ENCODE assay signal across 23 cellular contexts in genomic region chr19:32997716-32998355, GRCh38. TPM values are rescaled to one million over a fixed set of nuclear protein-coding genes. Genes with fewer than 3 reads are reported as not detected.
"Had no signal": no experiment of that assay in that cellular context is flagged by ENCODE, and none has a peak within 500 bp of the region (broad histone marks: within the 10 kb centered on the region; RNA-seq: fewer than 3 reads in every experiment).

No MANE protein-coding gene starts in this region.

- ATAC-seq: activated naive CD4-positive, alpha-beta T cell treated with anti-CD3 and anti-CD28 coated beads, Interleukin-2, amount 50 U/mL, for 72 hours; effector memory CD8-positive, alpha-beta T cell; esophagus mucosa; left ventricle myocardium superior; sciatic nerve; stimulated activated memory B cell treated with anti-CD40 and anti-IgM and Interleukin-4, amounts not matched to agents 10 μg/mL and 1 μg/mL and 100 μg/mL, for 72 hours; T-cell; WTC11 had no signal

- H2AFZ ChIP-seq: parathyroid adenoma had no signal

- H3K9me3 ChIP-seq: breast epithelium, stomach, transverse colon, uterus had no signal

- H3K4me3 Mint-ChIP-seq: central memory CD8-positive, alpha-beta T cell; effector memory CD8-positive, alpha-beta T cell; nephron; stimulated activated memory B cell treated with anti-CD40 and anti-IgM and Interleukin-4, amounts not matched to agents 10 μg/mL and 1 μg/mL and 100 μg/mL, for 72 hours; T-cell; WTC11 had no signal

- H3K4me3 ChIP-seq: breast epithelium, dorsolateral prefrontal cortex, stomach, transverse colon, uterus had no signal

- H3K4me1 Mint-ChIP-seq: nephron, WTC11 had no signal

- H3K27ac Mint-ChIP-seq: effector memory CD8-positive, alpha-beta T cell; stimulated activated memory B cell treated with anti-CD40 and anti-IgM and Interleukin-4, amounts not matched to agents 10 μg/mL and 1 μg/mL and 100 μg/mL, for 72 hours; T-cell; WTC11 had no signal

- H3K9me3 Mint-ChIP-seq: activated naive CD4-positive, alpha-beta T cell treated with anti-CD3 and anti-CD28 coated beads, Interleukin-2, amount 50 U/mL, for 72 hours; central memory CD8-positive, alpha-beta T cell; effector memory CD8-positive, alpha-beta T cell; nephron; stimulated activated memory B cell treated with anti-CD40 and anti-IgM and Interleukin-4, amounts not matched to agents 10 μg/mL and 1 μg/mL and 100 μg/mL, for 72 hours; T-cell; WTC11 had no signal

- H3K27me3 ChIP-seq: breast epithelium, dorsolateral prefrontal cortex, stomach, transverse colon, uterus had no signal

- H3K27ac ChIP-seq: breast epithelium, dorsolateral prefrontal cortex, parathyroid adenoma, stomach, transverse colon, uterus had no signal

- DNase-seq: activated CD4-positive, alpha-beta T cell treated with anti-CD3 and anti-CD28 coated beads, Interleukin-2, amount 50 U/mL, for 48 hours; amniotic stem cell; dorsolateral prefrontal cortex; effector memory CD8-positive, alpha-beta T cell; glutamatergic neuron; hippocampal formation; left ventricle myocardium superior; nucleus accumbens; small intestine; stimulated activated CD4-positive, alpha-beta T cell treated with anti-CD3 and anti-CD28 coated beads, Interleukin-2, amount 100 ng/mL, for 24 hours; T-cell; transverse colon; uterus had no signal

- H3K36me3 ChIP-seq: breast epithelium, uterus had no signal

- H3K27me3 Mint-ChIP-seq: stimulated activated memory B cell treated with anti-CD40 and anti-IgM and Interleukin-4, amounts not matched to agents 10 μg/mL and 1 μg/mL and 100 μg/mL, for 72 hours; T-cell had no signal

- H3K36me3 Mint-ChIP-seq: activated naive CD4-positive, alpha-beta T cell treated with anti-CD3 and anti-CD28 coated beads, Interleukin-2, amount 50 U/mL, for 72 hours; T-cell had no signal

- H3K4me1 ChIP-seq: breast epithelium, transverse colon, uterus had no signal

RNA-seq across cellular contexts. Expression of gene FAAP24, which starts 25.8 kb away (rescaled TPM):
- total RNA-seq: left ventricle myocardium superior had no signal
